ENCODE assay signal across 13 cellular contexts in the genomic region with DNA sequence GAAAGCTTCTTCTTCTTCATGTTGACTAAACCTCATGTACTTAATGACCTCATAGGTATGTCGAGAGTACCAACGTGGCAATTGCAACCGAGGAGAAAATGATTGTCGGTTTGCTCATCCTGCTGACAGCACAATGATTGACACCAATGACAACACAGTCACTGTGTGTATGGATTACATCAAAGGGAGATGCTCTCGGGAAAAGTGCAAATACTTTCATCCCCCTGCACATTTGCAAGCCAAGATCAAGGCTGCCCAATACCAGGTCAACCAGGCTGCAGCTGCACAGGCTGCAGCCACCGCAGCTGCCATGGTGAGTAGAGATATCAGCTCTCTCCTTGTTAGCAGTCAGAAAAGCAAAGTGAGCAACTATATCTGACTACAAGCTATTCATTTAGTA.
DNase-seq lines count a peak whose midpoint lies in the region; ATAC-seq lines count a peak whose summit lies in the region.
"Had no signal": no experiment of that assay in that cellular context is flagged by ENCODE, and none has a peak within 500 bp of the region (broad histone marks: within the 10 kb centered on the region; RNA-seq: fewer than 3 reads in every experiment).

No MANE protein-coding gene starts in this region.

- peak overlapping the region; percentile 25 to 85 for H3K27ac Mint-ChIP-seq in activated naive CD4-positive, alpha-beta T cell treated with anti-CD3 and anti-CD28 coated beads, Interleukin-2, amount 50 U/mL, for 72 hours

- H3K36me3 ChIP-seq in subcutaneous abdominal adipose tissue (ENCODE audit: control insufficient read depth in 5 of 5, insufficient read depth in 5 of 5, low read length in 5 of 5) = peaks cover 4 to 23% (median 12%) of the 10 kb centered on the region in 5 donors

- peaks cover 21% of the 10 kb centered on the region for H3K36me3 Mint-ChIP-seq in activated T-cell treated with anti-CD3 and anti-CD28 coated beads, Interleukin-2, amount 50 U/mL, for 4 hours (ENCODE audit: insufficient read depth)
- peaks cover 4 to 38% of the 10 kb centered on the region in 2 donors for H3K36me3 Mint-ChIP-seq in activated naive CD4-positive, alpha-beta T cell treated with anti-CD3 and anti-CD28 coated beads, Interleukin-2, amount 50 U/mL, for 72 hours

- H3K4me1 ChIP-seq in subcutaneous abdominal adipose tissue (ENCODE audit: control insufficient read depth in 5 of 5, insufficient read depth in 5 of 5, low read length in 5 of 5) = peaks cover 2 to 46% (median 22%) of the 10 kb centered on the region in 5 donors

- no peaks in the 10 kb centered on the region for H3K27me3 ChIP-seq in layer of hippocampus (ENCODE audit: control insufficient read depth, insufficient read depth, low read length)
- no peaks in the 10 kb centered on the region for H3K27me3 ChIP-seq in subcutaneous abdominal adipose tissue (ENCODE audit: control insufficient read depth in 5 of 5, insufficient read depth in 4 of 5, low read length in 5 of 5)

- peak overlapping the region; percentile 15 for H3K27ac ChIP-seq in layer of hippocampus (ENCODE audit: low read depth, low read length)
- peak overlapping the region; percentile 13 for H3K27ac ChIP-seq in subcutaneous abdominal adipose tissue (ENCODE audit: low read depth, low read length)
- H3K27ac ChIP-seq: epithelial cell of prostate had no signal

- no peak overlapping the region for H3K4me3 ChIP-seq in subcutaneous abdominal adipose tissue (ENCODE audit: low read depth in 1 of 5, low read length in 5 of 5)

- DNase-seq in activated T-cell treated with anti-CD3 and anti-CD28 coated beads, Interleukin-2, amount 50 U/mL, for 4 hours = no peak
- no peak for DNase-seq in activated T-cell treated with anti-CD3 and anti-CD28 coated beads, Interleukin-2, amount 50 U/mL, for 1 hour
- DNase-seq in activated naive CD4-positive, alpha-beta T cell treated with anti-CD3 and anti-CD28 coated beads, Interleukin-2, amount 50 U/mL, for 72 hours (ENCODE audit: low spot score in 2 of 2) = no peak
- DNase-seq in amygdala (lab: John Stamatoyannopoulos, UW) (no peak), H4 (ENCODE audit: low spot score) (no peak)
- DNase-seq in activated CD8-positive, alpha-beta memory T cell treated with anti-CD3 and anti-CD28 coated beads, Interleukin-2, amount 50 U/mL, for 4 hours = no peak
- DNase-seq: activated CD4-positive, alpha-beta T cell treated with anti-CD3 and anti-CD28 coated beads, Interleukin-2, amount 10 ng/mL, durations not matched to agents 7 days and 5 days; cerebellar nuclear complex; glutamatergic neuron; T-helper 9 cell had no signal

- no peaks in the 10 kb centered on the region for H3K27me3 Mint-ChIP-seq in activated T-cell treated with anti-CD3 and anti-CD28 coated beads, Interleukin-2, amount 50 U/mL, for 4 hours (ENCODE audit: low read depth)
- H3K27me3 Mint-ChIP-seq: activated CD4-positive, alpha-beta T cell treated with anti-CD3 and anti-CD28 coated beads, Interleukin-2, amount 10 ng/mL, durations not matched to agents 7 days and 5 days had no signal

- peak overlapping the region in 1 of 5 donors; percentile 8 for H3K9ac ChIP-seq in subcutaneous abdominal adipose tissue (ENCODE audit: low read length in 5 of 5)

- ATAC-seq in activated T-cell treated with anti-CD3 and anti-CD28 coated beads, Interleukin-2, amount 50 U/mL, for 4 hours = peak; percentile 32 to 46
- peak in 1 of 2 donors; percentile 40 for ATAC-seq in activated naive CD4-positive, alpha-beta T cell treated with anti-CD3 and anti-CD28 coated beads, Interleukin-2, amount 50 U/mL, for 72 hours

- no peaks in the 10 kb centered on the region for H3K9me3 Mint-ChIP-seq in activated T-cell treated with anti-CD3 and anti-CD28 coated beads, Interleukin-2, amount 50 U/mL, for 4 hours
- H3K9me3 Mint-ChIP-seq in activated naive CD4-positive, alpha-beta T cell treated with anti-CD3 and anti-CD28 coated beads, Interleukin-2, amount 50 U/mL, for 72 hours = no peaks in the 10 kb centered on the region
- H3K9me3 Mint-ChIP-seq: activated CD4-positive, alpha-beta T cell treated with anti-CD3 and anti-CD28 coated beads, Interleukin-2, amount 10 ng/mL, durations not matched to agents 7 days and 5 days had no signal

- H3K9me3 ChIP-seq in subcutaneous abdominal adipose tissue (ENCODE audit: control insufficient read depth in 5 of 5, low read length in 5 of 5) = no peaks in the 10 kb centered on the region

- H3K4me1 Mint-ChIP-seq in activated T-cell treated with anti-CD3 and anti-CD28 coated beads, Interleukin-2, amount 50 U/mL, for 4 hours (ENCODE audit: low read depth) = peaks cover 59% of the 10 kb centered on the region

- H3K4me3 Mint-ChIP-seq in activated T-cell treated with anti-CD3 and anti-CD28 coated beads, Interleukin-2, amount 50 U/mL, for 4 hours = no peak overlapping the region
- H3K4me3 Mint-ChIP-seq: activated CD4-positive, alpha-beta T cell treated with anti-CD3 and anti-CD28 coated beads, Interleukin-2, amount 10 ng/mL, durations not matched to agents 7 days and 5 days had no signal
